In genomic region chrX:149541521-149542047, GRCh38 we compare ENCODE assay signal across 8 cellular contexts. TPM values are rescaled to one million over a fixed set of nuclear protein-coding genes. Genes with fewer than 3 reads are reported as not detected.
DNase-seq lines count a peak whose midpoint lies in the region; ATAC-seq and TF ChIP-seq lines count a peak whose summit lies in the region.
"Had no signal": no experiment of that assay in that cellular context is flagged by ENCODE, and none has a peak within 500 bp of the region (broad histone marks: within the 10 kb centered on the region; RNA-seq: fewer than 3 reads in every experiment).

No MANE protein-coding gene starts in this region.

- no peak for TF ChIP-seq CTCF in stomach (IDR thresholded peaks at IDR 0.05)

- peaks cover 5% of the 10 kb centered on the region for H3K4me1 Mint-ChIP-seq in activated naive CD8-positive, alpha-beta T cell (ENCODE audit: low read depth)

- DNase-seq in iris pigment epithelial cell (ENCODE audit: low read depth) (peak; percentile 21), stomach (no peak), NCI-H446 treated with DMSO at 0.1 percent for 48 hours (lab: John Stamatoyannopoulos, UW) (no peak), GM19238 (ENCODE audit: insufficient read length, low spot score) (no peak)
- DNase-seq: NCI-H1105 treated with DMSO at 0.1 percent for 48 hours had no signal

- TF ChIP-seq POLR2A in stomach (IDR thresholded peaks at IDR 0.05) = no peak

- H3K4me3 Mint-ChIP-seq in activated naive CD8-positive, alpha-beta T cell = peak overlapping the region; percentile 93

- no peak for ATAC-seq in GM18517 (IDR thresholded peaks at IDR 0.05; ENCODE audit: unreplicated experiment)

- H3K4me1 ChIP-seq in HUES64 (ENCODE audit: insufficient read depth, low read length) (no peaks in the 10 kb centered on the region), stomach (peaks cover 0 to 11% (median 8%) of the 10 kb centered on the region in 4 donors)

- H3K9me3 ChIP-seq in HUES64 (ENCODE audit: insufficient read depth, low read depth, low read length) (no peaks in the 10 kb centered on the region), stomach (no peaks in the 10 kb centered on the region)

- H3K27me3 ChIP-seq in HUES64 (ENCODE audit: insufficient read depth, low read length) = peaks cover 5% of the 10 kb centered on the region
- no peaks in the 10 kb centered on the region for H3K27me3 ChIP-seq in stomach

- H3K27me3 Mint-ChIP-seq in activated naive CD8-positive, alpha-beta T cell = no peaks in the 10 kb centered on the region

- H3K36me3 Mint-ChIP-seq in activated naive CD8-positive, alpha-beta T cell = no peaks in the 10 kb centered on the region

- H3K36me3 ChIP-seq in HUES64 (ENCODE audit: insufficient read depth, low read length) (no peaks in the 10 kb centered on the region), stomach (peaks cover 0 to 9% (median 3%) of the 10 kb centered on the region in 4 donors)

- H3K4me3 ChIP-seq in HUES64 (ENCODE audit: low read length) = peak overlapping the region; percentile 76
- peak overlapping the region; percentile 55 to 66 (median 60) for H3K4me3 ChIP-seq in stomach

- no peak overlapping the region for H3K9ac ChIP-seq in HUES64 (ENCODE audit: low read depth, low read length)

- 15% methylated on average over 13 of the region's 13 CpGs for WGBS in HUES64
- 4 to 52% (median 13%) methylated on average over 10 to 13 of the region's 13 CpGs for WGBS in stomach, 5 donors

- no peak for TF ChIP-seq EP300 in stomach (IDR thresholded peaks at IDR 0.05)

- H3K27ac ChIP-seq in HUES64 (ENCODE audit: low read depth, low read length) (no peak overlapping the region), stomach (peak overlapping the region; percentile 91 to 94 (median 94))

- H3K27ac Mint-ChIP-seq in activated naive CD8-positive, alpha-beta T cell = peak overlapping the region; percentile 98

- no peaks in the 10 kb centered on the region for H3K9me3 Mint-ChIP-seq in activated naive CD8-positive, alpha-beta T cell (ENCODE audit: low read depth)

- intact Hi-C loops in stomach (cut with DNase I; ENCODE audit: low total_unique reads) = no loop called here

RNA-seq across cellular contexts. Expression of gene EOLA1, which starts 0.8 kb away (rescaled TPM):
- polyA plus RNA-seq in HUES64 (2013, experiment 1 of 2) = 6.4 TPM
- 6.1 TPM for polyA plus RNA-seq in HUES64 (2013, experiment 2 of 2)
- 10 to 100 TPM in 3 of 5 donors, 1 to 10 TPM in 2; 1.2 to 23.5 (median 13.4) TPM for total RNA-seq in stomach
- 10 to 100 TPM; 17.9 to 27.0 (median 21.5) TPM for polyA plus RNA-seq in stomach

RNA-seq across cellular contexts. Expression of gene HSFX3, which starts 8.1 kb away (rescaled TPM):
- polyA plus RNA-seq in HUES64 (2013, experiment 1 of 2) = not detected
- polyA plus RNA-seq in HUES64 (2013, experiment 2 of 2) = not detected
- total RNA-seq in stomach = under 1 TPM in 1 of 5 donors, not detected in 4; 0.72 TPM
- not detected for polyA plus RNA-seq in stomach

RNA-seq across cellular contexts. Expression of gene IDS, which starts 36.5 kb away (rescaled TPM):
- polyA plus RNA-seq in HUES64 (2013, experiment 1 of 2) = 14.8 TPM
- polyA plus RNA-seq in HUES64 (2013, experiment 2 of 2) = 18.3 TPM
- total RNA-seq in stomach = 100 to 1,000 TPM in 1 of 5 donors, 10 to 100 TPM in 3, 1 to 10 TPM in 1; 8.7 to 138 (median 66.4) TPM
- polyA plus RNA-seq in stomach = 10 to 100 TPM; 18.0 to 50.4 (median 32.9) TPM

RNA-seq across cellular contexts. Expression of gene MAGEA9B, which starts 45.7 kb away (rescaled TPM):
- polyA plus RNA-seq in HUES64 (2013, experiment 1 of 2) = not detected
- polyA plus RNA-seq in HUES64 (2013, experiment 2 of 2) = not detected
- not detected for total RNA-seq in stomach
- not detected for polyA plus RNA-seq in stomach

RNA-seq across cellular contexts. Expression of gene HSFX2, which starts 53.5 kb away (rescaled TPM):
- 0.30 TPM for polyA plus RNA-seq in HUES64 (2013, experiment 1 of 2)
- polyA plus RNA-seq in HUES64 (2013, experiment 2 of 2) = 0.32 TPM
- total RNA-seq in stomach = 1 to 10 TPM in 2 of 5 donors, under 1 TPM in 1, not detected in 2; 0.55 to 2.9 (median 1.7) TPM
- polyA plus RNA-seq in stomach = 1 to 10 TPM in 1 of 3 donors, under 1 TPM in 1, not detected in 1; 0.31 to 2.0 TPM
